ENCODE assay signal across 23 cellular contexts in the genomic region with DNA sequence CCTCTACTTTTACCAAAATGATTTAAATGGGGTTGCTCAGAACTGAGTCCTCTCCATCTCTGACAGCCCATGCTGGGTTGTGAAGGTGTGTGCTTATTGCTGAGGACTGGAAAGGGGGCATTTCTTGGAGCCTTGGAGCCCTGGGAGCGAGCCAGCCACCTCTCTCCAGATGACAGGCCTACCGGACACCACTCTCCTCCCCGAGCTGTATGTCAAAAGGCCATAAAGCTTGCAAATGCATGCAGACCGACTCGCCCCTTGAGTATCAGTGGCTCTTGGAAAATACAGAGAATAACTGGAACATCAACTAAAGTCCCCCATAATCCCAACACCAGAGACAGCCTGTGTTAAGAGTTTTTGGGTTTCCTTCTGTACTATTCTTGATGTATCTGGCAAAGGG.
A peak's percentile ranks its signal among the peaks of the same experiment; 100 is the strongest.
DNase-seq lines count a peak whose midpoint lies in the region; ATAC-seq and TF ChIP-seq lines count a peak whose summit lies in the region.
"Had no signal": no experiment of that assay in that cellular context is flagged by ENCODE, and none has a peak within 500 bp of the region (broad histone marks: within the 10 kb centered on the region; RNA-seq: fewer than 3 reads in every experiment).

No MANE protein-coding gene starts in this region.

- no peak for ATAC-seq in stimulated activated effector memory CD8-positive, alpha-beta T cell treated with anti-CD3 and anti-CD28 coated beads, Interleukin-12 subunit alpha, Interleukin-12 subunit beta, amount 100 ng/mL, for 72 hours
- ATAC-seq: CD8-positive, alpha-beta T cell; effector memory CD8-positive, alpha-beta T cell; PC-3 had no signal

- H3K79me2 ChIP-seq in fibroblast of lung (ENCODE audit: control insufficient read depth, insufficient read depth, low read length), result no peaks in the 10 kb centered on the region

- H3K4me1 ChIP-seq in SJCRH30 (peaks cover 11% of the 10 kb centered on the region), fibroblast of lung (ENCODE audit: control insufficient read depth, extremely low read depth, insufficient read depth, low read length) (peaks cover 13% of the 10 kb centered on the region), A673 (ENCODE audit: insufficient read depth, low read length, poor library complexity, severe bottlenecking) (no peaks in the 10 kb centered on the region), spleen (peaks cover 0 to 13% (median 6%) of the 10 kb centered on the region in 6 donors)
- H3K4me1 ChIP-seq: colonic mucosa, prostate gland had no signal

- H4K20me1 ChIP-seq in fibroblast of lung (ENCODE audit: control insufficient read depth, extremely low read depth, insufficient read depth, low read length), result no peaks in the 10 kb centered on the region

- no peaks in the 10 kb centered on the region for H3K9me3 Mint-ChIP-seq in stimulated activated effector memory CD8-positive, alpha-beta T cell treated with anti-CD3 and anti-CD28 coated beads, Interleukin-12 subunit alpha, Interleukin-12 subunit beta, amount 100 ng/mL, for 72 hours
- H3K9me3 Mint-ChIP-seq: activated naive CD4-positive, alpha-beta T cell treated with anti-CD3 and anti-CD28 coated beads, Interleukin-2, amount 50 U/mL, for 24 hours; activated T-helper 1 cell treated with anti-CD3 and anti-CD28 coated beads, Interleukin-12 subunit alpha, Interleukin-12 subunit beta, Interleukin-2, Interleukin-4 antibody, amounts not matched to agents 30 ng/mL and 10 ng/mL and 1 ng/mL, durations not matched to agents 14 hours and 24 hours and 36 hours; CD8-positive, alpha-beta T cell; effector memory CD8-positive, alpha-beta T cell; naive thymus-derived CD8-positive, alpha-beta T cell; stimulated activated naive B cell treated with anti-CD40 and anti-IgM and Interleukin-4, amounts not matched to agents 10 μg/mL and 1 μg/mL and 100 μg/mL, for 72 hours; T-helper 2 cell treated with Interferon-gamma antibody and Interleukin-4, amounts not matched to agents 5 μg/mL and 100 μg/mL, for 36 hours had no signal

- H3K27ac Mint-ChIP-seq in stimulated activated effector memory CD8-positive, alpha-beta T cell treated with anti-CD3 and anti-CD28 coated beads, Interleukin-12 subunit alpha, Interleukin-12 subunit beta, amount 100 ng/mL, for 72 hours, result peak overlapping the region; percentile 52
- H3K27ac Mint-ChIP-seq: activated naive CD4-positive, alpha-beta T cell treated with anti-CD3 and anti-CD28 coated beads, Interleukin-2, amount 50 U/mL, for 24 hours; activated T-helper 1 cell treated with anti-CD3 and anti-CD28 coated beads, Interleukin-12 subunit alpha, Interleukin-12 subunit beta, Interleukin-2, Interleukin-4 antibody, amounts not matched to agents 30 ng/mL and 10 ng/mL and 1 ng/mL, durations not matched to agents 14 hours and 24 hours and 36 hours; CD8-positive, alpha-beta T cell; stimulated activated naive B cell treated with anti-CD40 and anti-IgM and Interleukin-4, amounts not matched to agents 10 μg/mL and 1 μg/mL and 100 μg/mL, for 72 hours; T-helper 2 cell treated with Interferon-gamma antibody and Interleukin-4, amounts not matched to agents 5 μg/mL and 100 μg/mL, for 36 hours had no signal

- no peak overlapping the region for H3K9ac ChIP-seq in fibroblast of lung (ENCODE audit: insufficient read depth, low read length)

- no peaks in the 10 kb centered on the region for H3K27me3 ChIP-seq in SJCRH30
- H3K27me3 ChIP-seq in fibroblast of lung (ENCODE audit: control insufficient read depth, insufficient read depth, low read length), result no peaks in the 10 kb centered on the region
- no peaks in the 10 kb centered on the region for H3K27me3 ChIP-seq in A673 (replicated peaks; ENCODE audit: insufficient read depth, low read depth, low read length, poor library complexity)
- no peaks in the 10 kb centered on the region for H3K27me3 ChIP-seq in spleen (replicated peaks in 1 of 7)
- H3K27me3 ChIP-seq: BE2C, colonic mucosa, suprapubic skin had no signal

- H3K4me3 ChIP-seq in SJCRH30 (no peak overlapping the region), fibroblast of lung (replicated peaks in 1 of 4; ENCODE audit: control extremely low read depth in 1 of 4, insufficient read depth in 1 of 4, low read depth in 3 of 4, low read length in 4 of 4) (no peak overlapping the region), A673 (ENCODE audit: low read depth, low read length, poor library complexity, severe bottlenecking) (no peak overlapping the region), spleen (no peak overlapping the region)
- H3K4me3 ChIP-seq: colonic mucosa, prostate gland, suprapubic skin had no signal

- 88 to 100% (median 94%) methylated on average over 5 of the region's 5 CpGs for WGBS in spleen, 5 donors

- no peaks in the 10 kb centered on the region for H3K4me1 Mint-ChIP-seq in stimulated activated effector memory CD8-positive, alpha-beta T cell treated with anti-CD3 and anti-CD28 coated beads, Interleukin-12 subunit alpha, Interleukin-12 subunit beta, amount 100 ng/mL, for 72 hours
- H3K4me1 Mint-ChIP-seq: activated naive CD4-positive, alpha-beta T cell treated with anti-CD3 and anti-CD28 coated beads, Interleukin-2, amount 50 U/mL, for 24 hours had no signal

- POLR2A ChIA-PET in A673 (lab: Charles Lee; ENCODE audit: low non-redundant PET), result no interaction called here

- no TSS peak for BruUV-seq in A673 (replicated peaks; lab: Mats Ljungman, UMichigan)

- intact Hi-C loops in A673 (cut with micrococcal nuclease; ENCODE audit: unreplicated experiment), result no loop called here
- intact Hi-C loops in spleen (cut with DNase I; ENCODE audit: low total_unique reads), result no loop called here

- H3K4me2 ChIP-seq in fibroblast of lung (ENCODE audit: extremely low read depth, insufficient read depth, low read length), result no peak overlapping the region

- no peak overlapping the region for H2AFZ ChIP-seq in fibroblast of lung (ENCODE audit: low read length)

- H3K27ac ChIP-seq in SJCRH30 (peak overlapping the region; percentile 47; the same call in 1 of the 2 replicates), fibroblast of lung (ENCODE audit: insufficient read depth, low read length) (peak overlapping the region; percentile 6), A673 (ENCODE audit: low read depth, low read length, poor library complexity, severe bottlenecking) (no peak overlapping the region), spleen (no peak overlapping the region)
- H3K27ac ChIP-seq: colonic mucosa, prostate gland, suprapubic skin had no signal

- no peak for TF ChIP-seq CTCF in fibroblast of lung (conservative IDR thresholded peaks at IDR 0.05 in 1 of 2, IDR thresholded peaks at IDR 0.05 in 1 of 2; ENCODE audit: low read depth in 1 of 2, low read length in 2 of 2)
- TF ChIP-seq CTCF in A673 (conservative IDR thresholded peaks at IDR 0.05; ENCODE audit: low read depth, low read length), result no peak
- TF ChIP-seq CTCF in spleen (IDR thresholded peaks at IDR 0.05 in 8 of 11, conservative IDR thresholded peaks at IDR 0.05 in 3 of 11), result no peak

- CTCF ChIA-PET in A673 (lab: Charles Lee), result no interaction called here

- H3K36me3 ChIP-seq in SJCRH30 (peaks cover 3% of the 10 kb centered on the region; the same call in 1 of the 2 replicates), fibroblast of lung (ENCODE audit: control insufficient read depth, insufficient read depth, low read length) (peaks cover 4% of the 10 kb centered on the region), A673 (ENCODE audit: insufficient read depth, low read length, poor library complexity, severe bottlenecking) (peaks cover 4% of the 10 kb centered on the region), spleen (peaks cover 0 to 43% (median 7%) of the 10 kb centered on the region in 6 donors)
- H3K36me3 ChIP-seq: colonic mucosa, prostate gland had no signal

- no peak overlapping the region for H3K4me3 Mint-ChIP-seq in stimulated activated effector memory CD8-positive, alpha-beta T cell treated with anti-CD3 and anti-CD28 coated beads, Interleukin-12 subunit alpha, Interleukin-12 subunit beta, amount 100 ng/mL, for 72 hours
- H3K4me3 Mint-ChIP-seq: activated naive CD4-positive, alpha-beta T cell treated with anti-CD3 and anti-CD28 coated beads, Interleukin-2, amount 50 U/mL, for 24 hours; activated T-helper 1 cell treated with anti-CD3 and anti-CD28 coated beads, Interleukin-12 subunit alpha, Interleukin-12 subunit beta, Interleukin-2, Interleukin-4 antibody, amounts not matched to agents 30 ng/mL and 10 ng/mL and 1 ng/mL, durations not matched to agents 14 hours and 24 hours and 36 hours; CD8-positive, alpha-beta T cell; effector memory CD8-positive, alpha-beta T cell; naive thymus-derived CD8-positive, alpha-beta T cell; stimulated activated naive B cell treated with anti-CD40 and anti-IgM and Interleukin-4, amounts not matched to agents 10 μg/mL and 1 μg/mL and 100 μg/mL, for 72 hours; T-helper 2 cell treated with Interferon-gamma antibody and Interleukin-4, amounts not matched to agents 5 μg/mL and 100 μg/mL, for 36 hours had no signal

- TF ChIP-seq POLR2A in spleen (IDR thresholded peaks at IDR 0.05), result no peak

- DNase-seq in activated effector memory CD4-positive, alpha-beta T cell treated with anti-CD3 and anti-CD28 coated beads, Interleukin-2, amount 50 U/mL, for 16 hours, result peak; percentile 5
- DNase-seq in activated effector memory CD4-positive, alpha-beta T cell treated with Interleukin-2 at 50 U/mL for 16 hours, result no peak
- DNase-seq in SJCRH30 (no peak), fibroblast of lung (ENCODE audit: low read depth in 2 of 2) (no peak), SHP77 treated with DMSO at 0.1 percent for 48 hours (lab: John Stamatoyannopoulos, UW) (no peak), A673 (ENCODE audit: low spot score) (no peak), spleen (no peak)
- no peak for DNase-seq in stimulated activated effector memory CD8-positive, alpha-beta T cell treated with anti-CD3 and anti-CD28 coated beads, Interleukin-12 subunit alpha, Interleukin-12 subunit beta, amount 100 ng/mL, for 72 hours (ENCODE audit: low spot score in 2 of 2)
- DNase-seq: activated CD4-positive, alpha-beta T cell treated with anti-CD3 and anti-CD28 coated beads for 48 hours; BE2C; colonic mucosa; effector memory CD8-positive, alpha-beta T cell; naive thymus-derived CD8-positive, alpha-beta T cell; NCI-H1417; NCI-H526 treated with DMSO at 0.1 percent for 48 hours; PC-3; stimulated activated naive B cell treated with anti-CD40 and anti-IgM and Interleukin-4, amounts not matched to agents 10 μg/mL and 1 μg/mL and 100 μg/mL, for 72 hours had no signal

- no peaks in the 10 kb centered on the region for H3K36me3 Mint-ChIP-seq in stimulated activated effector memory CD8-positive, alpha-beta T cell treated with anti-CD3 and anti-CD28 coated beads, Interleukin-12 subunit alpha, Interleukin-12 subunit beta, amount 100 ng/mL, for 72 hours

- no peaks in the 10 kb centered on the region for H3K9me3 ChIP-seq in SJCRH30 (replicated peaks)
- H3K9me3 ChIP-seq in fibroblast of lung (ENCODE audit: control insufficient read depth, insufficient read depth, low read depth, low read length), result no peaks in the 10 kb centered on the region
- H3K9me3 ChIP-seq in A673 (ENCODE audit: low read depth, low read length, poor library complexity, severe bottlenecking), result no peaks in the 10 kb centered on the region
- no peaks in the 10 kb centered on the region for H3K9me3 ChIP-seq in spleen
- H3K9me3 ChIP-seq: BE2C, colonic mucosa, prostate gland, suprapubic skin had no signal

Comparison
In these comparisons a context has a peak if more than half of its experiments do, and no peak if none do; other contexts are left out.
1. H3K27ac ChIP-seq: peak in SJCRH30 (single experiment) and fibroblast of lung (single experiment); none in A673 (single experiment) and spleen (0 of 8).